29 cellular contexts compared by ENCODE assay signal in the genomic region with DNA sequence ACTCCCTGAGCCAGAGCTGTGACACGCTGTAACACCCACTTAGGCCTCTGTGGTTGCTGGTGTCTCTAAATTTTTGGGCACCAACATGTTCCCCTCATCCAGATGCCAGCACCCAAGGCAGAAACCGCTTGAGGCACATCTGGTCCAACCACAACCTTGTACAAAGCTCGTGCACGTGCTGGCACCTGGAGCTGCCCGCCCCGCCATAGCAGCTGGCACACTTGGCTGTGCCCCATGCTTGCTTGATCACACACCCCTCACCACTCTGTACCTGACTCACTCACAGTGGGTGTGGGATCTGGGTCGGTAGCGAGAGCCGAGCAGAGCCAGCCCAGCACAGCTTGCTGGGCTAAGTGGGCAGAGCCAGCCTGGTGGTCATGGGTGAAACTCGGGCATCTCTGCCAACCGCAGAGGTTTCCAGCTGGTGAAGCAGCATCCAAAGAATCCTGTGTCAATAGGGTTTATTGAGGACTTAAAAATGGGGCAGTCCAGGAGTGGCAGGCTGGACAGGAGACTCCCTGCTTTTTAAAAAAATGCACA.
"Had no signal": no experiment of that assay in that cellular context is flagged by ENCODE, and none has a peak within 500 bp of the region (broad histone marks: within the 10 kb centered on the region; RNA-seq: fewer than 3 reads in every experiment).

No MANE protein-coding gene starts in this region.

- H3K4me1 Mint-ChIP-seq: activated B cell treated with CpG ODN at 0.5 μM for 24 hours; activated CD4-positive, alpha-beta memory T cell treated with anti-CD3 and anti-CD28 coated beads, Interleukin-2, amount 10 ng/mL, durations not matched to agents 7 days and 5 days; activated CD4-positive, alpha-beta T cell treated with anti-CD3 and anti-CD28 coated beads for 36 hours; activated CD4-positive, alpha-beta T cell treated with anti-CD3 and anti-CD28 coated beads, Interleukin-2, amount 10 ng/mL, durations not matched to agents 24 days and 14 days; activated naive CD4-positive, alpha-beta T cell treated with anti-CD3 and anti-CD28 coated beads, Interleukin-2, amount 10 ng/mL, durations not matched to agents 7 days and 5 days; activated naive CD8-positive, alpha-beta T cell treated with anti-CD3 and anti-CD28 coated beads, Interleukin-2, amount 10 ng/mL, durations not matched to agents 7 days and 5 days; central memory CD8-positive, alpha-beta T cell; T-helper 17 cell had no signal

- H3K27ac Mint-ChIP-seq: activated B cell treated with CpG ODN at 0.5 μM for 24 hours; activated CD4-positive, alpha-beta memory T cell treated with anti-CD3 and anti-CD28 coated beads, Interleukin-2, amount 10 ng/mL, durations not matched to agents 7 days and 5 days; activated CD4-positive, alpha-beta T cell treated with anti-CD3 and anti-CD28 coated beads for 36 hours; activated CD4-positive, alpha-beta T cell treated with anti-CD3 and anti-CD28 coated beads, Interleukin-2, amount 10 ng/mL, durations not matched to agents 24 days and 14 days; activated naive CD4-positive, alpha-beta T cell treated with anti-CD3 and anti-CD28 coated beads, Interleukin-2, amount 10 ng/mL, durations not matched to agents 7 days and 5 days; activated naive CD4-positive, alpha-beta T cell treated with anti-CD3 and anti-CD28 coated beads, Interleukin-2, amount 50 U/mL, for 72 hours; activated naive CD8-positive, alpha-beta T cell treated with anti-CD3 and anti-CD28 coated beads, Interleukin-2, amount 10 ng/mL, durations not matched to agents 7 days and 5 days; activated T-cell treated with anti-CD3 and anti-CD28 coated beads, Interleukin-2, amount 50 U/mL, for 24 hours; activated T-cell treated with anti-CD3 and anti-CD28 coated beads, Interleukin-2, amount 50 U/mL, for 72 hours; dendritic cell treated with granulocyte-macrophage colony-stimulating factor and Interleukin-4, amounts not matched to agents 40 ng/mL and 50 ng/mL, for 4 days; endodermal cell; T-helper 17 cell; T-helper 2 cell treated with Interferon-gamma antibody and Interleukin-4, amounts not matched to agents 5 μg/mL and 100 μg/mL, for 36 hours had no signal

- DNase-seq: activated B cell treated with CpG ODN at 0.5 μM for 24 hours; activated CD4-positive, alpha-beta memory T cell treated with anti-CD3 and anti-CD28 coated beads, Interleukin-2, amount 10 ng/mL, durations not matched to agents 7 days and 5 days; activated CD4-positive, alpha-beta T cell treated with anti-CD3 and anti-CD28 coated beads for 36 hours; activated CD4-positive, alpha-beta T cell treated with anti-CD3 and anti-CD28 coated beads, Interleukin-2, amount 10 ng/mL, durations not matched to agents 24 days and 14 days; activated CD4-positive, CD25-positive, alpha-beta regulatory T cell treated with anti-CD3 and anti-CD28 coated beads, Interleukin-2, amount 50 U/mL, for 72 hours; activated CD8-positive, alpha-beta memory T cell treated with anti-CD3 and anti-CD28 coated beads, Interleukin-2, amount 50 U/mL, for 48 hours; activated gamma-delta T cell; activated naive CD4-positive, alpha-beta T cell; activated naive CD4-positive, alpha-beta T cell treated with anti-CD3 and anti-CD28 coated beads, Interleukin-2, amount 10 ng/mL, durations not matched to agents 7 days and 5 days; activated naive CD8-positive, alpha-beta T cell treated with anti-CD3 and anti-CD28 coated beads, Interleukin-2, amount 10 ng/mL, durations not matched to agents 7 days and 5 days; activated T-cell treated with anti-CD3 and anti-CD28 coated beads for 4 hours; activated T-cell treated with anti-CD3 and anti-CD28 coated beads, Interleukin-2, amount 50 U/mL, for 24 hours; activated T-cell treated with anti-CD3 and anti-CD28 coated beads, Interleukin-2, amount 50 U/mL, for 72 hours; anterior cingulate cortex; brain microvascular endothelial cell; effector memory CD4-positive, alpha-beta T cell; endodermal cell; foreskin fibroblast; glutamatergic neuron; T-helper 1 cell; T-helper 17 cell; T1000; WERI-Rb-1 had no signal

- H3K4me3 ChIP-seq: coronary artery, dorsolateral prefrontal cortex had no signal

- H3K27me3 Mint-ChIP-seq: activated B cell treated with CpG ODN at 0.5 μM for 24 hours; activated CD4-positive, alpha-beta memory T cell treated with anti-CD3 and anti-CD28 coated beads, Interleukin-2, amount 10 ng/mL, durations not matched to agents 7 days and 5 days; activated CD4-positive, alpha-beta T cell treated with anti-CD3 and anti-CD28 coated beads for 36 hours; activated CD4-positive, alpha-beta T cell treated with anti-CD3 and anti-CD28 coated beads, Interleukin-2, amount 10 ng/mL, durations not matched to agents 24 days and 14 days; activated naive CD4-positive, alpha-beta T cell treated with anti-CD3 and anti-CD28 coated beads, Interleukin-2, amount 10 ng/mL, durations not matched to agents 7 days and 5 days; activated naive CD8-positive, alpha-beta T cell treated with anti-CD3 and anti-CD28 coated beads, Interleukin-2, amount 10 ng/mL, durations not matched to agents 7 days and 5 days; activated T-cell treated with anti-CD3 and anti-CD28 coated beads, Interleukin-2, amount 50 U/mL, for 24 hours; central memory CD8-positive, alpha-beta T cell; dendritic cell treated with granulocyte-macrophage colony-stimulating factor and Interleukin-4, amounts not matched to agents 40 ng/mL and 50 ng/mL, for 4 days; T-helper 17 cell had no signal

- H3K4me3 Mint-ChIP-seq: activated B cell treated with CpG ODN at 0.5 μM for 24 hours; activated CD4-positive, alpha-beta memory T cell treated with anti-CD3 and anti-CD28 coated beads, Interleukin-2, amount 10 ng/mL, durations not matched to agents 7 days and 5 days; activated CD4-positive, alpha-beta T cell treated with anti-CD3 and anti-CD28 coated beads for 36 hours; activated CD4-positive, alpha-beta T cell treated with anti-CD3 and anti-CD28 coated beads, Interleukin-2, amount 10 ng/mL, durations not matched to agents 24 days and 14 days; activated naive CD4-positive, alpha-beta T cell treated with anti-CD3 and anti-CD28 coated beads, Interleukin-2, amount 10 ng/mL, durations not matched to agents 7 days and 5 days; activated naive CD8-positive, alpha-beta T cell treated with anti-CD3 and anti-CD28 coated beads, Interleukin-2, amount 10 ng/mL, durations not matched to agents 7 days and 5 days; activated T-cell treated with anti-CD3 and anti-CD28 coated beads, Interleukin-2, amount 50 U/mL, for 24 hours; activated T-cell treated with anti-CD3 and anti-CD28 coated beads, Interleukin-2, amount 50 U/mL, for 72 hours; central memory CD8-positive, alpha-beta T cell; dendritic cell treated with granulocyte-macrophage colony-stimulating factor and Interleukin-4, amounts not matched to agents 40 ng/mL and 50 ng/mL, for 4 days; endodermal cell; T-helper 17 cell; T-helper 2 cell treated with Interferon-gamma antibody and Interleukin-4, amounts not matched to agents 5 μg/mL and 100 μg/mL, for 36 hours had no signal

- H3K27ac ChIP-seq: brain microvascular endothelial cell, coronary artery, dorsolateral prefrontal cortex, WERI-Rb-1 had no signal

- H3K36me3 Mint-ChIP-seq: activated naive CD4-positive, alpha-beta T cell treated with anti-CD3 and anti-CD28 coated beads, Interleukin-2, amount 10 ng/mL, durations not matched to agents 7 days and 5 days had no signal

- H3K27me3 ChIP-seq: brain microvascular endothelial cell, dorsolateral prefrontal cortex had no signal

- H3K36me3 ChIP-seq: brain microvascular endothelial cell, WERI-Rb-1 had no signal

- H3K9me3 Mint-ChIP-seq: endodermal cell had no signal
